Comparison of ENCODE assay signal across 11 cellular contexts in genomic region chr10:12709516-12709915, GRCh38.
DNase-seq lines count a peak whose midpoint lies in the region; ATAC-seq and TF ChIP-seq lines count a peak whose summit lies in the region.
"Had no signal": no experiment of that assay in that cellular context is flagged by ENCODE, and none has a peak within 500 bp of the region (broad histone marks: within the 10 kb centered on the region; RNA-seq: fewer than 3 reads in every experiment).

No MANE protein-coding gene starts in this region.

- POLR2A ChIA-PET in HCT116 (lab: Charles Lee) = interaction anchor here (0.6 to 3.5 kb wide), 3 partner anchors 11 to 660 kb away, joined by 3 to 13 read pairs (median 3); no protein-coding TSS in a partner anchor
- POLR2A ChIA-PET in CD8-positive, alpha-beta T cell (lab: Charles Lee) = no interaction called here

- no peak overlapping the region for H2AFZ ChIP-seq in HCT116 (ENCODE audit: low read depth, low read length, poor library complexity, severe bottlenecking)

- H3K4me3 Mint-ChIP-seq in CD8-positive, alpha-beta T cell = no peak overlapping the region
- H3K4me3 Mint-ChIP-seq: activated naive CD8-positive, alpha-beta T cell treated with anti-CD3 and anti-CD28 coated beads, Interleukin-2, amount 10 ng/mL, durations not matched to agents 7 days and 5 days had no signal

- no peaks in the 10 kb centered on the region for H3K27me3 Mint-ChIP-seq in CD8-positive, alpha-beta T cell (ENCODE audit: low read depth)
- H3K27me3 Mint-ChIP-seq: activated naive CD8-positive, alpha-beta T cell treated with anti-CD3 and anti-CD28 coated beads, Interleukin-2, amount 10 ng/mL, durations not matched to agents 7 days and 5 days had no signal

- ATAC-seq in HCT116 (no peak), left colon (peak; percentile 31)
- no peak for ATAC-seq in CD8-positive, alpha-beta T cell
- no peak for ATAC-seq in activated CD4-positive, CD25-positive, alpha-beta regulatory T cell treated with anti-CD3 and anti-CD28 coated beads, Interleukin-2, amount 50 U/mL, for 24 hours
- ATAC-seq: heart right ventricle had no signal

- no peak overlapping the region for H3K4me3 ChIP-seq in HCT116 (replicated peaks in 1 of 2; ENCODE audit: low read depth in 1 of 2, low read length in 2 of 2)
- H3K4me3 ChIP-seq in CD8-positive, alpha-beta T cell (ENCODE audit: low read depth, low read length) = no peak overlapping the region
- H3K4me3 ChIP-seq: heart right ventricle had no signal

- in situ Hi-C loops in KBM-7 (cut with MboI; ENCODE audit: low pct_unique_long_range_greater_than_20kb, low sequenced_read_pairs) = loop anchor here (25.0 kb wide), 1 partner anchor 353 kb away; no protein-coding TSS in a partner anchor

- no peaks in the 10 kb centered on the region for H3K9me3 ChIP-seq in HCT116 (ENCODE audit: control insufficient read depth in 1 of 2, insufficient read depth in 1 of 2, low read depth in 1 of 2, low read length in 2 of 2)
- H3K9me3 ChIP-seq in CD8-positive, alpha-beta T cell (ENCODE audit: low read length) = no peaks in the 10 kb centered on the region
- H3K9me3 ChIP-seq: heart right ventricle had no signal

- TF ChIP-seq CTCF in AG09319 (IDR thresholded peaks at IDR 0.05; ENCODE audit: low read depth, low read length) = no peak
- no peak for TF ChIP-seq CTCF in HCT116 (IDR thresholded peaks at IDR 0.05 in 2 of 3, conservative IDR thresholded peaks at IDR 0.05 in 1 of 3; ENCODE audit: borderline replicate concordance in 1 of 3, insufficient read depth in 1 of 3, low read depth in 2 of 3, low read length in 2 of 3)
- no peak for TF ChIP-seq CTCF in CD8-positive, alpha-beta T cell (IDR thresholded peaks at IDR 0.05)

- no TSS peak for BruUV-seq in HCT116 (replicated peaks; lab: Mats Ljungman, UMichigan)

- RAD21 ChIA-PET in HCT116 (lab: Charles Lee; ENCODE audit: low non-redundant PET in 1 of 2, low total read pairs in 2 of 2, uncharacterized antibody in 2 of 2, unreplicated experiment in 2 of 2) = interaction anchor here in 1 of 2 experiments (1.1 to 1.2 kb wide), 2 partner anchors 445 to 494 kb away, joined by 3 read pairs; no protein-coding TSS in a partner anchor

- H3K4me1 ChIP-seq in HCT116 (ENCODE audit: control insufficient read depth in 1 of 2, insufficient read depth in 2 of 2, low read length in 2 of 2) = peaks cover 42 to 68% of the 10 kb centered on the region in 2 experiments
- H3K4me1 ChIP-seq in CD8-positive, alpha-beta T cell (ENCODE audit: insufficient read depth, low read length) = no peaks in the 10 kb centered on the region

- no peaks in the 10 kb centered on the region for H3K79me2 ChIP-seq in HCT116 (ENCODE audit: insufficient read depth, low read length)

- H3K9me2 ChIP-seq in HCT116 (ENCODE audit: insufficient read depth) = no peaks in the 10 kb centered on the region

- DNase-seq in AG09319 (ENCODE audit: extremely low read depth, low read depth) (peak; percentile 39), HCT116 (ENCODE audit: low read depth, low spot score) (no peak), amniotic epithelial cell (ENCODE audit: low read depth) (peak; percentile 81), left colon (no peak), KBM-7 (no peak), HuH-7 (ENCODE audit: low spot score) (no peak)
- no peak for DNase-seq in CD8-positive, alpha-beta T cell
- DNase-seq: activated naive CD8-positive, alpha-beta T cell treated with anti-CD3 and anti-CD28 coated beads, Interleukin-2, amount 10 ng/mL, durations not matched to agents 7 days and 5 days; DND-41; heart right ventricle had no signal

- H3K9ac ChIP-seq in HCT116 (ENCODE audit: low read length) = no peak overlapping the region

- no peaks in the 10 kb centered on the region for H3K27me3 ChIP-seq in HCT116 (ENCODE audit: insufficient read depth, low read length)
- no peaks in the 10 kb centered on the region for H3K27me3 ChIP-seq in CD8-positive, alpha-beta T cell (ENCODE audit: insufficient read depth, low read length)
- H3K27me3 ChIP-seq: heart right ventricle had no signal

- peak overlapping the region; percentile 67 for H3K4me2 ChIP-seq in HCT116 (ENCODE audit: low read length)

- no peak for TF ChIP-seq POLR2A in HCT116 (IDR thresholded peaks at IDR 0.05; ENCODE audit: borderline replicate concordance, extremely low read depth, insufficient read depth, insufficient read length)

- H3K27ac ChIP-seq in HCT116 (ENCODE audit: low read depth, low read length) = no peak overlapping the region
- no peak overlapping the region for H3K27ac ChIP-seq in CD8-positive, alpha-beta T cell (ENCODE audit: low read depth, low read length)

- H3K4me1 Mint-ChIP-seq in CD8-positive, alpha-beta T cell (ENCODE audit: low read depth) = peaks cover 4% of the 10 kb centered on the region

- no peaks in the 10 kb centered on the region for H3K36me3 Mint-ChIP-seq in CD8-positive, alpha-beta T cell
- H3K36me3 Mint-ChIP-seq: activated naive CD8-positive, alpha-beta T cell treated with anti-CD3 and anti-CD28 coated beads, Interleukin-2, amount 10 ng/mL, durations not matched to agents 7 days and 5 days had no signal

- no peaks in the 10 kb centered on the region for H3K9me3 Mint-ChIP-seq in CD8-positive, alpha-beta T cell
- H3K9me3 Mint-ChIP-seq: activated naive CD8-positive, alpha-beta T cell treated with anti-CD3 and anti-CD28 coated beads, Interleukin-2, amount 10 ng/mL, durations not matched to agents 7 days and 5 days had no signal

- no peak overlapping the region for H3K27ac Mint-ChIP-seq in CD8-positive, alpha-beta T cell
- H3K27ac Mint-ChIP-seq: activated naive CD8-positive, alpha-beta T cell treated with anti-CD3 and anti-CD28 coated beads, Interleukin-2, amount 10 ng/mL, durations not matched to agents 7 days and 5 days had no signal

- intact Hi-C loops in HCT116 (cut with micrococcal nuclease) = loop anchor here (5.0 kb wide), 1 partner anchor 362 kb away; the partner anchor contains the start of gene CAMK1D
- intact Hi-C loops in left colon (cut with DNase I, micrococcal nuclease) = no loop called here
- intact Hi-C loops in CD8-positive, alpha-beta T cell (cut with DNase I, micrococcal nuclease) = loop anchor here in 1 of 2 experiments (10.0 kb wide), 1 partner anchor 395 kb away; the partner anchor contains the start of gene OPTN

- H3K36me3 ChIP-seq in HCT116 (ENCODE audit: control insufficient read depth in 1 of 2, insufficient read depth in 2 of 2, low read length in 2 of 2) = no peaks in the 10 kb centered on the region
- no peaks in the 10 kb centered on the region for H3K36me3 ChIP-seq in CD8-positive, alpha-beta T cell (ENCODE audit: insufficient read depth, low read length)
- H3K36me3 ChIP-seq: heart right ventricle had no signal

- TF ChIP-seq RAD21 in HCT116 (IDR thresholded peaks at IDR 0.05; ENCODE audit: low read depth) = no peak

- CTCF ChIA-PET in HCT116 (lab: Charles Lee) = interaction anchor here (0.8 to 3.8 kb wide), 5 partner anchors 53 to 723 kb away, joined by 3 to 32 read pairs (median 9); no protein-coding TSS in a partner anchor
- CTCF ChIA-PET in CD8-positive, alpha-beta T cell (lab: Charles Lee) = interaction anchor here (0.6 to 8.5 kb wide), 12 partner anchors 9 to 551 kb away, joined by 3 to 122 read pairs (median 3); no protein-coding TSS in a partner anchor

- no peaks in the 10 kb centered on the region for H4K20me1 ChIP-seq in HCT116 (ENCODE audit: insufficient read depth)

TF ChIP-seq in HCT116, 20 proteins besides CTCF, POLR2A, EP300 and RAD21:
- TF ChIP-seq ZFX (IDR thresholded peaks at IDR 0.05) = no peak
- no peak for TF ChIP-seq SIN3A (IDR thresholded peaks at IDR 0.05; ENCODE audit: low read depth)
- no peak for TF ChIP-seq TCF7L2 (IDR thresholded peaks at IDR 0.05; ENCODE audit: borderline replicate concordance, extremely low read depth, insufficient read depth, insufficient read length)
- TF ChIP-seq ZNF274 (IDR thresholded peaks at IDR 0.05; ENCODE audit: low read depth, low read length) = no peak
- no peak for TF ChIP-seq SRF (IDR thresholded peaks at IDR 0.05; ENCODE audit: low read depth)
- TF ChIP-seq POLR2AphosphoS5 (IDR thresholded peaks at IDR 0.05; ENCODE audit: low read depth, low read length) = no peak
- TF ChIP-seq EZH2 (IDR thresholded peaks at IDR 0.05) = no peak
- no peak for TF ChIP-seq JUND (IDR thresholded peaks at IDR 0.05)
- no peak for TF ChIP-seq ELF1 (IDR thresholded peaks at IDR 0.05; ENCODE audit: borderline replicate concordance, low read depth)
- no peak for TF ChIP-seq SP1 (IDR thresholded peaks at IDR 0.05; ENCODE audit: low read depth)
- no peak for TF ChIP-seq CBX3 (IDR thresholded peaks at IDR 0.05; ENCODE audit: low read depth)
- no peak for TF ChIP-seq REST (IDR thresholded peaks at IDR 0.05; ENCODE audit: low read depth)
- TF ChIP-seq FOSL1 (IDR thresholded peaks at IDR 0.05; ENCODE audit: low read depth) = no peak
- no peak for TF ChIP-seq ATF3 (IDR thresholded peaks at IDR 0.05)

Comparison
In these comparisons a context has a peak if more than half of its experiments do, and no peak if none do; other contexts are left out.
1. DNase-seq: peak in AG09319 (single experiment) and amniotic epithelial cell (single experiment); none in HCT116 (single experiment), left colon (0 of 2), KBM-7 (single experiment), CD8-positive, alpha-beta T cell (0 of 7) and HuH-7 (single experiment).